In genomic region chr5:123670981-123671557, GRCh38 we compare ENCODE assay signal across 8 cellular contexts.
A peak's percentile ranks its signal among the peaks of the same experiment; 100 is the strongest.
DNase-seq lines count a peak whose midpoint lies in the region; ATAC-seq, FAIRE-seq and TF ChIP-seq lines count a peak whose summit lies in the region.

No MANE protein-coding gene starts in this region.

- DNase-seq in GM10248 (ENCODE audit: extremely low spot score) (peak; percentile 21), LNCaP clone FGC (ENCODE audit: low read depth) (peak; percentile 17), RWPE2 (ENCODE audit: low spot score) (no peak), body of pancreas (peak; percentile 67 to 78 (median 70))
- peak; percentile 40 to 59 for DNase-seq in stimulated activated CD4-positive, alpha-beta T cell treated with anti-CD3 and anti-CD28 coated beads, Interleukin-2, amount 100 ng/mL, for 24 hours

- H3K36me3 ChIP-seq in RWPE2 (ENCODE audit: low read depth) (no peaks in the 10 kb centered on the region), body of pancreas (replicated peaks in 1 of 2; ENCODE audit: insufficient read depth in 1 of 2, low read depth in 2 of 2) (no peaks in the 10 kb centered on the region)

- ATAC-seq in RWPE2 (ENCODE audit: low read depth) = no peak
- no peak for ATAC-seq in body of pancreas
- no peak for ATAC-seq in GM18861 (IDR thresholded peaks at IDR 0.05; ENCODE audit: unreplicated experiment)

- TF ChIP-seq CTCF in 22Rv1 (IDR thresholded peaks at IDR 0.05) (peak; percentile 87), GM10248 (IDR thresholded peaks at IDR 0.05; ENCODE audit: control extremely low read depth, extremely low read depth, low read depth, missing control alignments) (peak; percentile 55), LNCaP clone FGC (IDR thresholded peaks at IDR 0.05; ENCODE audit: control insufficient read depth, extremely low read depth, insufficient read depth) (peak; percentile 73), RWPE2 (IDR thresholded peaks at IDR 0.05; ENCODE audit: poor library complexity, severe bottlenecking) (peak; percentile 98), body of pancreas (IDR thresholded peaks at IDR 0.05) (peak; percentile 59 to 91 (median 80))

- CTCF ChIA-PET in GM10248 (lab: Yijun Ruan, JAX) = interaction anchor here (0.6 to 2.4 kb wide), 8 partner anchors 9 to 267 kb away, joined by 3 to 13 read pairs (median 4); no protein-coding TSS in a partner anchor

- H3K9me3 ChIP-seq in RWPE2 (ENCODE audit: severe bottlenecking) = no peaks in the 10 kb centered on the region
- H3K9me3 ChIP-seq in body of pancreas = no peaks in the 10 kb centered on the region

- H3K4me3 ChIP-seq in LNCaP clone FGC (ENCODE audit: low read depth, low read length) (no peak overlapping the region), RWPE2 (ENCODE audit: severe bottlenecking) (no peak overlapping the region), body of pancreas (no peak overlapping the region)

- H3K27me3 ChIP-seq in RWPE2 (ENCODE audit: insufficient read depth, poor library complexity, severe bottlenecking) (no peaks in the 10 kb centered on the region), body of pancreas (no peaks in the 10 kb centered on the region)

- 4 to 5% methylated on average over 5 of the region's 5 CpGs for WGBS in body of pancreas, 2 donors

- no peak overlapping the region for H3K27ac ChIP-seq in 22Rv1
- no peak overlapping the region for H3K27ac ChIP-seq in RWPE2 (ENCODE audit: poor library complexity, severe bottlenecking)
- H3K27ac ChIP-seq in body of pancreas = no peak overlapping the region

- no peak for TF ChIP-seq POLR2A in body of pancreas (IDR thresholded peaks at IDR 0.05)

- H3K4me1 ChIP-seq in RWPE2 (ENCODE audit: insufficient read depth, poor library complexity, severe bottlenecking) (no peaks in the 10 kb centered on the region), body of pancreas (no peaks in the 10 kb centered on the region)

- intact Hi-C loops in body of pancreas (cut with DNase I) = no loop called here

- POLR2A ChIA-PET in GM10248 (lab: Yijun Ruan, JAX) = no interaction called here

- peak; percentile 98 for FAIRE-seq in islet of Langerhans (lab: Jason Lieb, UNC)
